ENCODE assay signal across 1 cellular context in genomic region chr18:34492652-34493051, GRCh38.
TF ChIP-seq lines count a peak whose summit lies in the region.

No MANE protein-coding gene starts in this region.

TF ChIP-seq in HepG2, 621 proteins besides CTCF, POLR2A, EP300 and RAD21 (continued from another document):
- TF ChIP-seq TEAD3 (CRISPR knock-in tag; optimal IDR thresholded peaks at IDR 0.05; ENCODE audit: borderline replicate concordance): peak; percentile 44
- no peak for TF ChIP-seq ZNF788 (CRISPR knock-in tag; IDR thresholded peaks at IDR 0.05; ENCODE audit: borderline replicate concordance)
- TF ChIP-seq KAT8 (CRISPR knock-in tag; IDR thresholded peaks at IDR 0.05): 0 out of 2 replicates have a peak, but pooled peaks have one; percentile 37
- TF ChIP-seq ZNF180 (CRISPR knock-in tag; IDR thresholded peaks at IDR 0.05; ENCODE audit: borderline replicate concordance, low read depth): no peak
- 0 out of 2 replicates have a peak, but pooled peaks have one; percentile 15 for TF ChIP-seq RARA (CRISPR knock-in tag; IDR thresholded peaks at IDR 0.05)
- no peak for TF ChIP-seq ZNF33A (CRISPR knock-in tag; IDR thresholded peaks at IDR 0.05; ENCODE audit: borderline replicate concordance)
- peak; percentile 33; the same call in 1 of the 2 replicates for TF ChIP-seq ATF7 (IDR thresholded peaks at IDR 0.05)
- no peak; the same call in 1 of the 2 replicates for TF ChIP-seq ATF7 (CRISPR knock-in tag; IDR thresholded peaks at IDR 0.05)
- TF ChIP-seq REST (IDR thresholded peaks at IDR 0.05; ENCODE audit: borderline replicate concordance in 1 of 2, low read depth in 1 of 2, low read length in 2 of 2): no peak
- no peak for TF ChIP-seq ZBTB37 (CRISPR knock-in tag; IDR thresholded peaks at IDR 0.05)
- no peak for TF ChIP-seq HIC2 (CRISPR knock-in tag; IDR thresholded peaks at IDR 0.05; ENCODE audit: low read depth)
- TF ChIP-seq JUN (CRISPR knock-in tag; IDR thresholded peaks at IDR 0.05): peak; percentile 86
- 0 out of 2 replicates have a peak, but pooled peaks have one; percentile 21 for TF ChIP-seq ZNF792 (CRISPR knock-in tag; IDR thresholded peaks at IDR 0.05)
- TF ChIP-seq RCOR2 (CRISPR knock-in tag; IDR thresholded peaks at IDR 0.05): 0 out of 2 replicates have a peak, but pooled peaks have one; percentile 29
- no peak for TF ChIP-seq MIXL1 (CRISPR knock-in tag; IDR thresholded peaks at IDR 0.05)
- no peak for TF ChIP-seq SOX5 (CRISPR knock-in tag; IDR thresholded peaks at IDR 0.05; ENCODE audit: borderline replicate concordance)
- TF ChIP-seq PTBP1 (IDR thresholded peaks at IDR 0.05; ENCODE audit: low read depth, low read length, poor library complexity, severe bottlenecking): no peak
- peak; percentile 61 for TF ChIP-seq BCL6 (CRISPR knock-in tag; IDR thresholded peaks at IDR 0.05)
- no peak for TF ChIP-seq BRD4 (CRISPR knock-in tag; IDR thresholded peaks at IDR 0.05)
- TF ChIP-seq ATF2 (CRISPR knock-in tag; IDR thresholded peaks at IDR 0.05): peak; percentile 93; the same call in 1 of the 2 replicates
- no peak for TF ChIP-seq JDP2 (CRISPR knock-in tag; IDR thresholded peaks at IDR 0.05; ENCODE audit: borderline replicate concordance)
- peak; percentile 28; the same call in 1 of the 2 replicates for TF ChIP-seq AHDC1 (CRISPR knock-in tag; IDR thresholded peaks at IDR 0.05; ENCODE audit: borderline replicate concordance)
- TF ChIP-seq FOXP1 (IDR thresholded peaks at IDR 0.05): no peak
- TF ChIP-seq FOXP1 (CRISPR knock-in tag; IDR thresholded peaks at IDR 0.05): peak; percentile 24; the same call in 1 of the 2 replicates
- no peak for TF ChIP-seq ZNF615 (CRISPR knock-in tag; IDR thresholded peaks at IDR 0.05; ENCODE audit: borderline replicate concordance)
- TF ChIP-seq FOXA1 (IDR thresholded peaks at IDR 0.05): no peak
- peak; percentile 57; the same call in 1 of the 2 replicates for TF ChIP-seq FOXA1 (CRISPR knock-in tag; IDR thresholded peaks at IDR 0.05)
- TF ChIP-seq ELF4 (CRISPR knock-in tag; IDR thresholded peaks at IDR 0.05; ENCODE audit: borderline replicate concordance): 0 out of 2 replicates have a peak, but pooled peaks have one; percentile 25
